Comparison of ENCODE assay signal across 22 cellular contexts in genomic region chr16:59535298-59535697, GRCh38.
DNase-seq lines count a peak whose midpoint lies in the region; ATAC-seq, FAIRE-seq and TF ChIP-seq lines count a peak whose summit lies in the region.
"Had no signal": no experiment of that assay in that cellular context is flagged by ENCODE, and none has a peak within 500 bp of the region (broad histone marks: within the 10 kb centered on the region; RNA-seq: fewer than 3 reads in every experiment).

No MANE protein-coding gene starts in this region.

- H4K5ac ChIP-seq in mesendoderm (ENCODE audit: low read length), result no peak overlapping the region

- no peak for FAIRE-seq in RCC 7860 (lab: Jason Lieb, UNC)
- FAIRE-seq in small intestine (lab: Jason Lieb, UNC), result no peak
- FAIRE-seq: D721Med, G401.6, GM12891 had no signal

- H3K4me3 Mint-ChIP-seq in GM23338, result no peak overlapping the region
- H3K4me3 Mint-ChIP-seq: CD14-positive monocyte; CD4-positive, alpha-beta memory T cell; CD4-positive, CD25-positive, alpha-beta regulatory T cell; CD8-positive, alpha-beta memory T cell had no signal

- no peaks in the 10 kb centered on the region for H3F3A ChIP-seq in GM23338 (replicated peaks; ENCODE audit: low read depth)

- no peaks in the 10 kb centered on the region for H3K36me3 ChIP-seq in GM23338 (ENCODE audit: insufficient read depth)
- no peaks in the 10 kb centered on the region for H3K36me3 ChIP-seq in mesendoderm (ENCODE audit: control insufficient read depth, insufficient read depth, low read length)
- H3K36me3 ChIP-seq in small intestine (ENCODE audit: control insufficient read depth in 2 of 2, insufficient read depth in 2 of 2, low read length in 2 of 2), result no peaks in the 10 kb centered on the region
- H3K36me3 ChIP-seq: BE2C, BLaER1 had no signal

- H3K4me2 ChIP-seq in GM23338 (no peak overlapping the region), mesendoderm (ENCODE audit: low read length) (no peak overlapping the region)
- H3K4me2 ChIP-seq: BLaER1 had no signal

- H3K27ac Mint-ChIP-seq in GM23338, result no peak overlapping the region
- H3K27ac Mint-ChIP-seq: CD14-positive monocyte; CD4-positive, alpha-beta memory T cell; CD4-positive, CD25-positive, alpha-beta regulatory T cell; CD8-positive, alpha-beta memory T cell had no signal

- no peaks in the 10 kb centered on the region for H3K27me3 ChIP-seq in GM23338 (ENCODE audit: insufficient read depth)
- H3K27me3 ChIP-seq in mesendoderm (ENCODE audit: insufficient read depth, low read length, poor library complexity), result no peaks in the 10 kb centered on the region
- no peaks in the 10 kb centered on the region for H3K27me3 ChIP-seq in small intestine (ENCODE audit: control insufficient read depth in 2 of 2, insufficient read depth in 2 of 2, low read length in 2 of 2)
- H3K27me3 ChIP-seq: BE2C, BLaER1 had no signal

- H3K27ac ChIP-seq in GM23338 (ENCODE audit: low read depth) (no peak overlapping the region), mesendoderm (ENCODE audit: low read depth, low read length) (no peak overlapping the region), small intestine (ENCODE audit: low read depth in 1 of 2, low read length in 1 of 2) (no peak overlapping the region)
- H3K27ac ChIP-seq: BLaER1 had no signal

- H3K9me2 ChIP-seq in GM23338 (ENCODE audit: insufficient read depth), result peaks cover 5% of the 10 kb centered on the region; the same call in 1 of the 2 replicates

- DNase-seq in GM23338 (ENCODE audit: low spot score), result peak; percentile 33
- peak; percentile 0 for DNase-seq in RCC 7860 (ENCODE audit: low spot score)
- peak; percentile 17 for DNase-seq in mesendoderm
- no peak for DNase-seq in left lobe of liver (ENCODE audit: low spot score)
- DNase-seq in small intestine, result no peak
- DNase-seq in SW 1271 (lab: John Stamatoyannopoulos, UW), result no peak
- DNase-seq: 8988T; ACHN; BE2C; C1 segment of cervical spinal cord; Calu3; CD4-positive, alpha-beta memory T cell; CD4-positive, CD25-positive, alpha-beta regulatory T cell; CD8-positive, alpha-beta memory T cell; COR-L47; DMS79 treated with DMSO at 0.1 percent for 48 hours; GF-D8 had no signal

- H3K23ac ChIP-seq in mesendoderm (ENCODE audit: low read length), result no peak overlapping the region

- H3K4me1 Mint-ChIP-seq in GM23338, result peaks cover 3% of the 10 kb centered on the region; the same call in 1 of the 3 replicates
- H3K4me1 Mint-ChIP-seq: CD14-positive monocyte; CD4-positive, alpha-beta memory T cell; CD4-positive, CD25-positive, alpha-beta regulatory T cell; CD8-positive, alpha-beta memory T cell had no signal

- no peak overlapping the region for H3K4ac ChIP-seq in mesendoderm (ENCODE audit: low read depth, low read length)

- H3K27me3 Mint-ChIP-seq in GM23338 (ENCODE audit: insufficient read depth, low read depth, poor library complexity), result no peaks in the 10 kb centered on the region
- H3K27me3 Mint-ChIP-seq: CD4-positive, alpha-beta memory T cell; CD4-positive, CD25-positive, alpha-beta regulatory T cell; CD8-positive, alpha-beta memory T cell had no signal

- no peaks in the 10 kb centered on the region for H3K79me2 ChIP-seq in GM23338 (replicated peaks; ENCODE audit: insufficient read depth)
- H3K79me2 ChIP-seq in mesendoderm (ENCODE audit: control insufficient read depth, insufficient read depth, low read length), result no peaks in the 10 kb centered on the region

- no peaks in the 10 kb centered on the region for H3K79me1 ChIP-seq in mesendoderm (ENCODE audit: low read length)

- no peaks in the 10 kb centered on the region for H4K20me1 ChIP-seq in GM23338 (replicated peaks; ENCODE audit: insufficient read depth)
- H4K20me1 ChIP-seq: BLaER1 had no signal

- H2BK15ac ChIP-seq in mesendoderm (replicated peaks; ENCODE audit: low read depth), result no peak overlapping the region

- H3K9me3 ChIP-seq in small intestine (ENCODE audit: control insufficient read depth, low read depth), result no peaks in the 10 kb centered on the region
- H3K9me3 ChIP-seq: BE2C, BLaER1 had no signal

- H3K56ac ChIP-seq in mesendoderm (ENCODE audit: low read length), result no peak overlapping the region

- TF ChIP-seq CTCF in GM23338 (conservative IDR thresholded peaks at IDR 0.05; ENCODE audit: low read depth in 2 of 2), result no peak

- no peak overlapping the region for H4K8ac ChIP-seq in mesendoderm (ENCODE audit: low read depth, low read length)

- no peak overlapping the region for H2BK5ac ChIP-seq in mesendoderm (ENCODE audit: low read length)

- peak; percentile 54 for ATAC-seq in GM23338
- ATAC-seq in left lobe of liver, result no peak

- H2AFZ ChIP-seq in GM23338, result 0 out of 2 replicates have a peak overlapping the region, but pooled peaks have one; percentile 14

- no CpG with 5 or more reads among the region's 4 CpGs for WGBS in mesendoderm (ENCODE audit: extremely low coverage, insufficient coverage, low lambda C conversion rate)
- WGBS in small intestine, 3 donors, result 72 to 80% (median 76%) methylated on average over 4 of the region's 4 CpGs

- 0 out of 2 replicates have a peak, but pooled peaks cover 3% of the 10 kb centered on the region for H3K4me1 ChIP-seq in GM23338 (ENCODE audit: insufficient read depth)
- no peaks in the 10 kb centered on the region for H3K4me1 ChIP-seq in mesendoderm (ENCODE audit: control insufficient read depth, low read depth, low read length)
- H3K4me1 ChIP-seq in small intestine (ENCODE audit: control insufficient read depth in 2 of 2, insufficient read depth in 1 of 2, low read depth in 1 of 2, low read length in 1 of 2), result no peaks in the 10 kb centered on the region
- H3K4me1 ChIP-seq: BE2C, BLaER1 had no signal

- no peak overlapping the region for H3K18ac ChIP-seq in mesendoderm (ENCODE audit: low read length)

- H2BK120ac ChIP-seq in mesendoderm (ENCODE audit: low read depth, low read length), result no peak overlapping the region

- H2AK5ac ChIP-seq in mesendoderm (ENCODE audit: low read length), result no peak overlapping the region

- H3K4me3 ChIP-seq in GM23338, result no peak overlapping the region
- no peak overlapping the region for H3K4me3 ChIP-seq in mesendoderm (ENCODE audit: low read length)
- H3K4me3 ChIP-seq in small intestine (ENCODE audit: low read depth in 1 of 2, low read length in 2 of 2), result no peak overlapping the region
- H3K4me3 ChIP-seq: BLaER1 had no signal

- no peak overlapping the region for H3K9ac ChIP-seq in mesendoderm (ENCODE audit: low read length)
- H3K9ac ChIP-seq: BLaER1 had no signal

- H3K36me3 Mint-ChIP-seq in GM23338 (ENCODE audit: low read depth), result peaks cover 3% of the 10 kb centered on the region; the same call in 2 of the 3 replicates
- H3K36me3 Mint-ChIP-seq: CD14-positive monocyte; CD4-positive, alpha-beta memory T cell; CD4-positive, CD25-positive, alpha-beta regulatory T cell had no signal

- peaks cover 6% of the 10 kb centered on the region for H3K9me3 Mint-ChIP-seq in GM23338

TF ChIP-seq in GM23338, 12 proteins besides CTCF, POLR2A, EP300 and RAD21 (continues in another document):
- TF ChIP-seq JUNB (IDR thresholded peaks at IDR 0.05; ENCODE audit: unreplicated experiment) (no peak), CREB1 (CRISPR knock-in tag; IDR thresholded peaks at IDR 0.05; ENCODE audit: low read depth) (no peak), EZH2phosphoT487 (IDR thresholded peaks at IDR 0.05; ENCODE audit: unreplicated experiment) (no peak), EZH2 (IDR thresholded peaks at IDR 0.05; ENCODE audit: low read depth, unreplicated experiment) (no peak), STAT1 (IDR thresholded peaks at IDR 0.05; ENCODE audit: unreplicated experiment) (no peak), NANOG (IDR thresholded peaks at IDR 0.05; ENCODE audit: borderline replicate concordance) (no peak)

Comparison
In these comparisons a context has a peak if more than half of its experiments do, and no peak if none do; other contexts are left out.
1. DNase-seq: peak in GM23338 (single experiment), RCC 7860 (single experiment) and mesendoderm (single experiment); none in left lobe of liver (single experiment), small intestine (single experiment) and SW 1271 (0 of 2).